16 cellular contexts compared by ENCODE assay signal in genomic region chr6:36333889-36334288, GRCh38. TPM values are rescaled to one million over a fixed set of nuclear protein-coding genes. Genes with fewer than 3 reads are reported as not detected.
DNase-seq lines count a peak whose midpoint lies in the region; ATAC-seq lines count a peak whose summit lies in the region.
"Had no signal": no experiment of that assay in that cellular context is flagged by ENCODE, and none has a peak within 500 bp of the region (broad histone marks: within the 10 kb centered on the region; RNA-seq: fewer than 3 reads in every experiment).

No MANE protein-coding gene starts in this region.

- peaks cover 42% of the 10 kb centered on the region for H3K27me3 Mint-ChIP-seq in activated CD4-positive, alpha-beta T cell treated with anti-CD3 and anti-CD28 coated beads, Interleukin-2, amount 10 ng/mL, durations not matched to agents 24 days and 14 days

- peak overlapping the region; percentile 88 for H3K27ac ChIP-seq in angular gyrus (ENCODE audit: low read depth, low read length)

- intact Hi-C loops in left ventricle myocardium superior (cut with micrococcal nuclease): no loop called here
- intact Hi-C loops in activated CD4-positive, alpha-beta T cell treated with anti-CD3 and anti-CD28 coated beads, Interleukin-2, amount 10 ng/mL, durations not matched to agents 24 days and 14 days (cut with micrococcal nuclease): no loop called here

- no peak overlapping the region for H3K4me3 Mint-ChIP-seq in activated CD4-positive, alpha-beta T cell treated with anti-CD3 and anti-CD28 coated beads, Interleukin-2, amount 10 ng/mL, durations not matched to agents 24 days and 14 days
- H3K4me3 Mint-ChIP-seq: activated CD8-positive, alpha-beta memory T cell treated with anti-CD3 and anti-CD28 coated beads, Interleukin-2, amount 10 ng/mL, durations not matched to agents 7 days and 5 days had no signal

- peak; percentile 35 for ATAC-seq in left ventricle myocardium superior
- ATAC-seq in stimulated activated naive CD8-positive, alpha-beta T cell treated with anti-CD3 and anti-CD28 coated beads, Interleukin-15, Interleukin-2, amounts not matched to agents 100 U/mL and 50 U/mL, for 24 hours: no peak
- ATAC-seq: activated CD8-positive, alpha-beta memory T cell treated with anti-CD3 and anti-CD28 coated beads, Interleukin-2, amount 10 ng/mL, durations not matched to agents 7 days and 5 days had no signal

- peak; percentile 79 for DNase-seq in Ammon's horn (ENCODE audit: low spot score)
- DNase-seq in left ventricle myocardium superior: no peak
- DNase-seq in retina: peak; percentile 63
- DNase-seq in MV-4-11 (lab: John Stamatoyannopoulos, UW): no peak
- no peak for DNase-seq in activated CD4-positive, alpha-beta T cell treated with anti-CD3 and anti-CD28 coated beads, Interleukin-2, amount 10 ng/mL, durations not matched to agents 24 days and 14 days
- no peak for DNase-seq in NCI-H226
- no peak for DNase-seq in stimulated activated naive CD8-positive, alpha-beta T cell treated with anti-CD3 and anti-CD28 coated beads, Interleukin-15, Interleukin-2, amounts not matched to agents 100 U/mL and 50 U/mL, for 24 hours
- DNase-seq: activated CD8-positive, alpha-beta memory T cell treated with anti-CD3 and anti-CD28 coated beads, Interleukin-2, amount 10 ng/mL, durations not matched to agents 7 days and 5 days; activated naive CD4-positive, alpha-beta T cell treated with Interleukin-2 at 50 U/mL for 16 hours; KBM-7; NCI-H1105 treated with DMSO at 0.1 percent for 48 hours had no signal

- H3K9me3 Mint-ChIP-seq in activated CD4-positive, alpha-beta T cell treated with anti-CD3 and anti-CD28 coated beads, Interleukin-2, amount 10 ng/mL, durations not matched to agents 24 days and 14 days: no peaks in the 10 kb centered on the region

- peaks cover 8% of the 10 kb centered on the region for H3K4me1 Mint-ChIP-seq in activated CD4-positive, alpha-beta T cell treated with anti-CD3 and anti-CD28 coated beads, Interleukin-2, amount 10 ng/mL, durations not matched to agents 24 days and 14 days

- no peaks in the 10 kb centered on the region for H3K36me3 Mint-ChIP-seq in activated CD4-positive, alpha-beta T cell treated with anti-CD3 and anti-CD28 coated beads, Interleukin-2, amount 10 ng/mL, durations not matched to agents 24 days and 14 days (ENCODE audit: low read depth)
- H3K36me3 Mint-ChIP-seq: activated CD8-positive, alpha-beta memory T cell treated with anti-CD3 and anti-CD28 coated beads, Interleukin-2, amount 10 ng/mL, durations not matched to agents 7 days and 5 days had no signal

- H3K27ac Mint-ChIP-seq in activated CD4-positive, alpha-beta T cell treated with anti-CD3 and anti-CD28 coated beads, Interleukin-2, amount 10 ng/mL, durations not matched to agents 24 days and 14 days: no peak overlapping the region
- H3K27ac Mint-ChIP-seq: activated CD8-positive, alpha-beta memory T cell treated with anti-CD3 and anti-CD28 coated beads, Interleukin-2, amount 10 ng/mL, durations not matched to agents 7 days and 5 days had no signal

RNA-seq across cellular contexts. Expression of gene BNIP5, which starts 2.8 kb away (rescaled TPM):
- total RNA-seq in left ventricle myocardium superior: not detected
- not detected in 2 replicates for total RNA-seq in activated CD4-positive, alpha-beta T cell treated with anti-CD3 and anti-CD28 coated beads, Interleukin-2, amount 10 ng/mL, durations not matched to agents 24 days and 14 days
- total RNA-seq: activated CD8-positive, alpha-beta memory T cell treated with anti-CD3 and anti-CD28 coated beads, Interleukin-2, amount 10 ng/mL, durations not matched to agents 7 days and 5 days; bronchial epithelial cell; NCI-H460; posterior vena cava had no signal

RNA-seq across cellular contexts. Expression of gene ETV7, which starts 53.6 kb away (rescaled TPM):
- 0.15 TPM for total RNA-seq in left ventricle myocardium superior
- 0.54 and 0.57 TPM in 2 replicates for total RNA-seq in activated CD4-positive, alpha-beta T cell treated with anti-CD3 and anti-CD28 coated beads, Interleukin-2, amount 10 ng/mL, durations not matched to agents 24 days and 14 days
- total RNA-seq: bronchial epithelial cell, frontal cortex had no signal

Comparison
In these comparisons a context has a peak if more than half of its experiments do, and no peak if none do; other contexts are left out.
1. DNase-seq: peak in Ammon's horn (single experiment) and retina (single experiment); none in left ventricle myocardium superior (single experiment), MV-4-11 (single experiment), activated CD4-positive, alpha-beta T cell treated with anti-CD3 and anti-CD28 coated beads, Interleukin-2, amount 10 ng/mL, durations not matched to agents 24 days and 14 days (single experiment), NCI-H226 (single experiment) and stimulated activated naive CD8-positive, alpha-beta T cell treated with anti-CD3 and anti-CD28 coated beads, Interleukin-15, Interleukin-2, amounts not matched to agents 100 U/mL and 50 U/mL, for 24 hours (single experiment).